ENCODE assay signal across 15 cellular contexts in genomic region chr14:71607056-71607455, GRCh38.
"Had no signal": no experiment of that assay in that cellular context is flagged by ENCODE, and none has a peak within 500 bp of the region (broad histone marks: within the 10 kb centered on the region; RNA-seq: fewer than 3 reads in every experiment).

No MANE protein-coding gene starts in this region.

- ATAC-seq: body of pancreas; gastrocnemius medialis; left lung; natural killer cell treated with Interleukin-12 subunit alpha and Interleukin-12 subunit beta and Interleukin-15 and Interleukin-18, amount 100 ng/mL, for 72 hours; right lobe of liver; stimulated activated effector memory CD8-positive, alpha-beta T cell treated with anti-CD3 and anti-CD28 coated beads, Interleukin-12 subunit alpha, Interleukin-12 subunit beta, amount 100 ng/mL, for 72 hours had no signal

- H3K27me3 Mint-ChIP-seq: activated CD4-positive, alpha-beta T cell treated with anti-CD3 and anti-CD28 coated beads, Interleukin-2, amount 10 ng/mL, durations not matched to agents 7 days and 5 days; memory B cell; natural killer cell treated with Interleukin-12 subunit alpha and Interleukin-12 subunit beta and Interleukin-15 and Interleukin-18, amount 100 ng/mL, for 72 hours had no signal

- DNase-seq: activated CD4-positive, alpha-beta T cell treated with anti-CD3 and anti-CD28 coated beads, Interleukin-2, amount 10 ng/mL, durations not matched to agents 7 days and 5 days; activated naive CD4-positive, alpha-beta T cell treated with anti-CD3 and anti-CD28 coated beads for 36 hours; body of pancreas; central memory CD4-positive, alpha-beta T cell; effector CD8-positive, alpha-beta T cell; gastrocnemius medialis; islet precursor cell; left lung; right lobe of liver; substantia nigra; trophoblast cell had no signal

- H3K4me3 Mint-ChIP-seq: activated CD4-positive, alpha-beta T cell treated with anti-CD3 and anti-CD28 coated beads, Interleukin-2, amount 10 ng/mL, durations not matched to agents 7 days and 5 days; activated naive CD4-positive, alpha-beta T cell treated with anti-CD3 and anti-CD28 coated beads for 36 hours; memory B cell; natural killer cell treated with Interleukin-12 subunit alpha and Interleukin-12 subunit beta and Interleukin-15 and Interleukin-18, amount 100 ng/mL, for 72 hours; stimulated activated effector memory CD8-positive, alpha-beta T cell treated with anti-CD3 and anti-CD28 coated beads, Interleukin-12 subunit alpha, Interleukin-12 subunit beta, amount 100 ng/mL, for 72 hours had no signal

- H3K9me3 Mint-ChIP-seq: activated naive CD4-positive, alpha-beta T cell treated with anti-CD3 and anti-CD28 coated beads for 36 hours; natural killer cell treated with Interleukin-12 subunit alpha and Interleukin-12 subunit beta and Interleukin-15 and Interleukin-18, amount 100 ng/mL, for 72 hours had no signal

- H3K9me3 ChIP-seq: body of pancreas, gastrocnemius medialis, left lung, prostate gland, right lobe of liver had no signal

- H3K27ac Mint-ChIP-seq: activated naive CD4-positive, alpha-beta T cell treated with anti-CD3 and anti-CD28 coated beads for 36 hours; memory B cell; stimulated activated effector memory CD8-positive, alpha-beta T cell treated with anti-CD3 and anti-CD28 coated beads, Interleukin-12 subunit alpha, Interleukin-12 subunit beta, amount 100 ng/mL, for 72 hours had no signal
